In the genomic region with DNA sequence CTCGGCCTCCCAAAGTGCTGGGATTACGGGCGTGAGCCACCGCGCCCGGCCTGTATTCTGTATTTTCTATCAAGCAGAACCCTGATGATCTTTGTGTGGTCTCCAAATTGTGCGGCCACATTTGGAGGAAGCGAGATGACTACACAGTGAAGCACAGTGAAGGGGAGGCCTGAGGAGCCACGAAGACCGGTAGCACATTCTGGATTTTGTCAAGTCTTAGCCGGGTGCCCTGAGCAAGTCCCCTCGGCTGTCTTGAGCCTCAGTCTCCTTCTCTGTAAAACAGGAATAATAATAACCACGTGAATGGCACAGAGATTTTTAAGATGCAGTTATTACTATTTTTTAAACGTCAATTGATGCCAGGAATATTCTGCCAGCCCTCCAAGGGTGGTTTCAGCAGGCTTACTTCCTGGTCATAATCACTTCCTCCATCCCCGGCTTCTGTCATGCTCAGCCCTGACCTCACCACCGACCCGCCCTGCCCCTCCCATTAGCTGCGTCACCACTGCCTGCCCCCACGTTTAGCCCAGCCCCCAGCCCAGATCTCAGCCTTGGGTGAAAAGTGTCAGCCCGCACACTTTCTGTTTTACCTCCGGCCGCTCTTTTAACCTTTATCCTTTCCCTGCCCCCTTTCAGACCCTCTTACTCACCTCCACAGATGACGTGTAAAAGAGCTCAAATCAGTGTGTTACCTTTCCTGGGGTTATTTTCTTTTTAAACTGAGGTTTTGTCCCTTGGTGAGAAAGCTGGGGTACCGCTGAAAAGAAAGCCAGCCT, we compare ENCODE assay signal across 8 cellular contexts. TPM values are rescaled to one million over a fixed set of nuclear protein-coding genes. Genes with fewer than 3 reads are reported as not detected.
DNase-seq lines count a peak whose midpoint lies in the region; ATAC-seq and TF ChIP-seq lines count a peak whose summit lies in the region.

No MANE protein-coding gene starts in this region.

- no peaks in the 10 kb centered on the region for H3K36me3 Mint-ChIP-seq in activated CD4-positive, alpha-beta T cell treated with anti-CD3 and anti-CD28 coated beads, Interleukin-2, amount 10 ng/mL, durations not matched to agents 24 days and 14 days (ENCODE audit: low read depth)
- no peaks in the 10 kb centered on the region for H3K36me3 Mint-ChIP-seq in dendritic cell treated with granulocyte-macrophage colony-stimulating factor and Interleukin-4, amounts not matched to agents 40 ng/mL and 50 ng/mL, for 4 days (ENCODE audit: low read depth)

- no peak for TF ChIP-seq CTCF in IMR-90 (conservative IDR thresholded peaks at IDR 0.05; ENCODE audit: low read depth, low read length)
- TF ChIP-seq CTCF in lower lobe of right lung (IDR thresholded peaks at IDR 0.05) = no peak

- H3K23ac ChIP-seq in IMR-90 (ENCODE audit: low read depth, low read length) = peak overlapping the region; percentile 74; the same call in 1 of the 2 replicates

- H2AK5ac ChIP-seq in IMR-90 (ENCODE audit: low read depth, low read length) = peak overlapping the region; percentile 100

- peak overlapping the region; percentile 96 for H2BK5ac ChIP-seq in IMR-90 (ENCODE audit: low read depth, low read length, poor library complexity, severe bottlenecking)

- TF ChIP-seq RAD21 in IMR-90 (IDR thresholded peaks at IDR 0.05; ENCODE audit: low read length) = no peak

- intact Hi-C loops in IMR-90 (cut with micrococcal nuclease) = no loop called here
- intact Hi-C loops in activated CD4-positive, alpha-beta T cell treated with anti-CD3 and anti-CD28 coated beads, Interleukin-2, amount 10 ng/mL, durations not matched to agents 24 days and 14 days (cut with micrococcal nuclease) = loop anchor here (1.0 kb wide), 4 partner anchors 27 to 42 kb away; a partner anchor contains a TSS
- intact Hi-C loops in dendritic cell treated with granulocyte-macrophage colony-stimulating factor and Interleukin-4, amounts not matched to agents 40 ng/mL and 50 ng/mL, for 4 days (cut with micrococcal nuclease) = loop anchor here (1.0 kb wide), 1 partner anchor 35 kb away; no protein-coding TSS in a partner anchor
- intact Hi-C loops in lower lobe of right lung (cut with DNase I) = no loop called here

- H3K4me3 ChIP-seq in IMR-90 (ENCODE audit: insufficient read depth, low read depth, low read length) (no peak overlapping the region; the same call in 1 of the 2 replicates), lower lobe of right lung (peak overlapping the region; percentile 35)

- H3K9me3 ChIP-seq in IMR-90 (ENCODE audit: control insufficient read depth, insufficient read depth, low read length) = peaks cover 3% of the 10 kb centered on the region
- peaks cover 3% of the 10 kb centered on the region for H3K9me3 ChIP-seq in lower lobe of right lung

- peak overlapping the region; percentile 53; the same call in 1 of the 2 replicates for H3K56ac ChIP-seq in IMR-90 (ENCODE audit: extremely low read depth, insufficient read depth, low read length)

- H3K27me3 ChIP-seq in IMR-90 (ENCODE audit: control insufficient read depth, insufficient read depth, low read length) (no peaks in the 10 kb centered on the region), lower lobe of right lung (ENCODE audit: low read depth) (no peaks in the 10 kb centered on the region)

- DNase-seq in DMS53 (lab: John Stamatoyannopoulos, UW) = peak; percentile 93
- DNase-seq in IMR-90 = peak; percentile 89
- DNase-seq in activated CD4-positive, alpha-beta T cell treated with anti-CD3 and anti-CD28 coated beads, Interleukin-2, amount 10 ng/mL, durations not matched to agents 24 days and 14 days = peak; percentile 93
- peak; percentile 95 for DNase-seq in lower lobe of right lung
- peak; percentile 87 to 96 (median 91) for DNase-seq in stimulated activated CD4-positive, alpha-beta T cell treated with anti-CD3 and anti-CD28 coated beads, TNF-alpha, amount 100 ng/mL, for 48 hours (ENCODE audit: low read depth in 3 of 3)
- DNase-seq in NCI-H82 treated with DMSO at 0.1 percent for 48 hours (lab: John Stamatoyannopoulos, UW; ENCODE audit: unreplicated experiment) = no peak

- no peaks in the 10 kb centered on the region for H3K9me3 Mint-ChIP-seq in activated CD4-positive, alpha-beta T cell treated with anti-CD3 and anti-CD28 coated beads, Interleukin-2, amount 10 ng/mL, durations not matched to agents 24 days and 14 days
- no peaks in the 10 kb centered on the region for H3K9me3 Mint-ChIP-seq in dendritic cell treated with granulocyte-macrophage colony-stimulating factor and Interleukin-4, amounts not matched to agents 40 ng/mL and 50 ng/mL, for 4 days

- peak overlapping the region; percentile 39; the same call in 1 of the 2 replicates for H3K9ac ChIP-seq in IMR-90 (ENCODE audit: low read depth, low read length)

- BruUV-seq in IMR-90 (replicated peaks; lab: Mats Ljungman, UMichigan) = no TSS peak

- in situ Hi-C loops in IMR-90 (cut with MboI; ENCODE audit: low sequenced_read_pairs) = no loop called here

- CTCF ChIA-PET in IMR-90 (lab: Yijun Ruan, JAX) = interaction anchor here (0.8 kb wide), 1 partner anchor 12 kb away, joined by 3 read pairs; no protein-coding TSS in a partner anchor

- H3K79me1 ChIP-seq in IMR-90 (ENCODE audit: low read depth in 1 of 2, low read length in 2 of 2) = peaks cover 6 to 20% of the 10 kb centered on the region in 2 experiments

- no peaks in the 10 kb centered on the region for H3K36me3 ChIP-seq in IMR-90 (ENCODE audit: control insufficient read depth, insufficient read depth, low read length)
- H3K36me3 ChIP-seq in lower lobe of right lung = no peaks in the 10 kb centered on the region

- ATAC-seq in GM21576 (IDR thresholded peaks at IDR 0.05; ENCODE audit: unreplicated experiment) = peak; percentile 96
- peak; percentile 93 for ATAC-seq in IMR-90 (ENCODE audit: low read depth)
- peak; percentile 98 to 99 for ATAC-seq in lower lobe of right lung

- dilution Hi-C loops in IMR-90 (cut with HindIII; ENCODE audit: low sequenced_read_pairs, unreplicated experiment) = no loop called here

- no peaks in the 10 kb centered on the region for H3K27me3 Mint-ChIP-seq in activated CD4-positive, alpha-beta T cell treated with anti-CD3 and anti-CD28 coated beads, Interleukin-2, amount 10 ng/mL, durations not matched to agents 24 days and 14 days
- no peaks in the 10 kb centered on the region for H3K27me3 Mint-ChIP-seq in dendritic cell treated with granulocyte-macrophage colony-stimulating factor and Interleukin-4, amounts not matched to agents 40 ng/mL and 50 ng/mL, for 4 days

- peak overlapping the region; percentile 94 for H3K18ac ChIP-seq in IMR-90 (ENCODE audit: low read depth, low read length)

- H2AK9ac ChIP-seq in IMR-90 (replicated peaks; ENCODE audit: low read depth, low read length, poor library complexity) = peak overlapping the region; percentile 96

- H3K27ac ChIP-seq in IMR-90 (ENCODE audit: insufficient read depth, low read length) (peak overlapping the region; percentile 77), lower lobe of right lung (peak overlapping the region; percentile 86)

- H3K4me1 ChIP-seq in IMR-90 (ENCODE audit: control insufficient read depth, insufficient read depth, low read length) = peaks cover 10% of the 10 kb centered on the region
- H3K4me1 ChIP-seq in lower lobe of right lung = peaks cover 5% of the 10 kb centered on the region

- peak overlapping the region; percentile 98 for H3K14ac ChIP-seq in IMR-90 (replicated peaks; ENCODE audit: low read depth, low read length)

- H3K4me1 Mint-ChIP-seq in activated CD4-positive, alpha-beta T cell treated with anti-CD3 and anti-CD28 coated beads, Interleukin-2, amount 10 ng/mL, durations not matched to agents 24 days and 14 days = peaks cover 14% of the 10 kb centered on the region
- H3K4me1 Mint-ChIP-seq in dendritic cell treated with granulocyte-macrophage colony-stimulating factor and Interleukin-4, amounts not matched to agents 40 ng/mL and 50 ng/mL, for 4 days (ENCODE audit: low read depth) = peaks cover 43% of the 10 kb centered on the region

- peak overlapping the region; percentile 69 for H3K4me3 Mint-ChIP-seq in activated CD4-positive, alpha-beta T cell treated with anti-CD3 and anti-CD28 coated beads, Interleukin-2, amount 10 ng/mL, durations not matched to agents 24 days and 14 days
- peak overlapping the region; percentile 78 for H3K4me3 Mint-ChIP-seq in dendritic cell treated with granulocyte-macrophage colony-stimulating factor and Interleukin-4, amounts not matched to agents 40 ng/mL and 50 ng/mL, for 4 days

- H2BK20ac ChIP-seq in IMR-90 (ENCODE audit: low read depth, low read length) = peak overlapping the region; percentile 97

- H3K4me2 ChIP-seq in IMR-90 (ENCODE audit: low read depth, low read length) = peak overlapping the region; percentile 61; the same call in 1 of the 2 replicates

- H3K9me1 ChIP-seq in IMR-90 (ENCODE audit: insufficient read depth, low read length) = peaks cover 9% of the 10 kb centered on the region

- 54% methylated on average over 10 of the region's 24 CpGs; no CpG with 5 or more reads in 1 of the 2 experiments for WGBS in IMR-90 (ENCODE audit: extremely low coverage in 2 of 2, insufficient read length in 1 of 2), 2 experiments

- peak overlapping the region; percentile 98 to 100 for H4K8ac ChIP-seq in IMR-90 (ENCODE audit: low read depth in 2 of 2, low read length in 2 of 2)

- H4K5ac ChIP-seq in IMR-90 (ENCODE audit: low read depth, low read length) = peak overlapping the region; percentile 90

- TF ChIP-seq POLR2A in IMR-90 (IDR thresholded peaks at IDR 0.05; ENCODE audit: low read depth, low read length) = no peak

- H4K91ac ChIP-seq in IMR-90 (ENCODE audit: insufficient read depth, low read depth, low read length) = peak overlapping the region; percentile 98

- peak overlapping the region; percentile 100 for H3K4ac ChIP-seq in IMR-90 (ENCODE audit: low read depth, low read length)

- peak overlapping the region; percentile 100 for H2BK15ac ChIP-seq in IMR-90 (ENCODE audit: low read depth, low read length)

- no peaks in the 10 kb centered on the region for H4K20me1 ChIP-seq in IMR-90 (ENCODE audit: insufficient read depth, low read length)

- H2AFZ ChIP-seq in IMR-90 (replicated peaks; ENCODE audit: low read length, poor library complexity) = peak overlapping the region; percentile 87

- peak overlapping the region; percentile 80 for H3K27ac Mint-ChIP-seq in activated CD4-positive, alpha-beta T cell treated with anti-CD3 and anti-CD28 coated beads, Interleukin-2, amount 10 ng/mL, durations not matched to agents 24 days and 14 days
- H3K27ac Mint-ChIP-seq in dendritic cell treated with granulocyte-macrophage colony-stimulating factor and Interleukin-4, amounts not matched to agents 40 ng/mL and 50 ng/mL, for 4 days = peak overlapping the region; percentile 98

- POLR2A ChIA-PET in IMR-90 (lab: Charles Lee; ENCODE audit: unreplicated experiment) = interaction anchor here (0.6 kb wide), 1 partner anchor 29 kb away, joined by 3 read pairs; no protein-coding TSS in a partner anchor

- peak overlapping the region; percentile 97 for H2BK120ac ChIP-seq in IMR-90 (ENCODE audit: low read depth, low read length)

RNA-seq across cellular contexts. Expression of a gene that starts 27.0 kb away (rescaled TPM):
- total RNA-seq in IMR-90 (2012; rRNA removed) (124 and 134 TPM in 2 replicates), lower lobe of right lung (177 TPM)
- polyA plus RNA-seq in IMR-90 (2012; rRNA removed) = 185 and 192 TPM in 2 replicates
- polyA plus RNA-seq in IMR-90 (2012; cell fraction: cytosol; rRNA removed) = 59.2 and 179 TPM in 2 replicates
- polyA plus RNA-seq in IMR-90 (2012; cell fraction: nucleus; rRNA removed; ENCODE audit: low replicate concordance) = 128 and 132 TPM in 2 replicates
- 47.1 and 47.3 TPM in 2 replicates for total RNA-seq in activated CD4-positive, alpha-beta T cell treated with anti-CD3 and anti-CD28 coated beads, Interleukin-2, amount 10 ng/mL, durations not matched to agents 24 days and 14 days

RNA-seq across cellular contexts. Expression of a gene that starts 36.1 kb away (rescaled TPM):
- total RNA-seq in IMR-90 (2012; rRNA removed) (304 and 320 TPM in 2 replicates), lower lobe of right lung (367 TPM)
- 467 and 674 TPM in 2 replicates for polyA plus RNA-seq in IMR-90 (2012; rRNA removed)
- polyA plus RNA-seq in IMR-90 (2012; cell fraction: cytosol; rRNA removed) = 405 and 1,457 TPM in 2 replicates
- polyA plus RNA-seq in IMR-90 (2012; cell fraction: nucleus; rRNA removed; ENCODE audit: low replicate concordance) = 1,904 and 1,990 TPM in 2 replicates
- 10.2 and 10.6 TPM in 2 replicates for total RNA-seq in activated CD4-positive, alpha-beta T cell treated with anti-CD3 and anti-CD28 coated beads, Interleukin-2, amount 10 ng/mL, durations not matched to agents 24 days and 14 days

Comparison
In these comparisons a context has a peak if more than half of its experiments do, and no peak if none do; other contexts are left out.
1. RNA of a gene that starts 36.1 kb away (total RNA-seq): 367 TPM in lower lobe of right lung (single experiment) and 304 to 320 TPM in IMR-90; 10.2 to 10.6 TPM in activated CD4-positive, alpha-beta T cell treated with anti-CD3 and anti-CD28 coated beads, Interleukin-2, amount 10 ng/mL, durations not matched to agents 24 days and 14 days; every median in the first group is over 10 times any median in the second.
2. intact Hi-C loops: an anchor here in activated CD4-positive, alpha-beta T cell treated with anti-CD3 and anti-CD28 coated beads, Interleukin-2, amount 10 ng/mL, durations not matched to agents 24 days and 14 days (1.0 kb wide) and dendritic cell treated with granulocyte-macrophage colony-stimulating factor and Interleukin-4, amounts not matched to agents 40 ng/mL and 50 ng/mL, for 4 days (1.0 kb wide); none called in IMR-90 and lower lobe of right lung.
3. Peak in every context shown above with its lines, with median percentiles within 50 percentile points of each other: ATAC-seq.